1 cellular context compared by ENCODE assay signal in the genomic region with DNA sequence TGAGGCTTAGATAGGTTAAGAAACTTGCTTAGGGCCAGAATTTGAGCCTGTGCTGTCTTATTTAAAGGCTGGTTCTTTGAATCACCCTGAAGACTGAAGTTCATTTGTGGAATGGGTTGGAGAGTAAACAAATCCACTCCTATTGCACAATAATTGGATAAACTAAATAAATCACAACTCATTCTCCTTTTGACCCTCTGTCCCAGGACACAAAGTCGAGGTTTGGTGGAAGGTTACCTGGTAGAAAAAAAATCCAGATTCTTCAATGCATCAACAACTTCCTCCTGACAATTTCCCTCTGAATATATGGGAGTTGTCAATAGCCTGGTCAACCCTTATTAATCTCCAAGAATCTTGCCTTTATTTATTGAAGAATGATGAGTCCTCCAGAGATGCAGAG.
TF ChIP-seq lines count a peak whose summit lies in the region.

No MANE protein-coding gene starts in this region.

TF ChIP-seq in HepG2, 621 proteins besides CTCF, POLR2A, EP300 and RAD21 (continued from another document and continues in another):
- TF ChIP-seq, protein P1, sequence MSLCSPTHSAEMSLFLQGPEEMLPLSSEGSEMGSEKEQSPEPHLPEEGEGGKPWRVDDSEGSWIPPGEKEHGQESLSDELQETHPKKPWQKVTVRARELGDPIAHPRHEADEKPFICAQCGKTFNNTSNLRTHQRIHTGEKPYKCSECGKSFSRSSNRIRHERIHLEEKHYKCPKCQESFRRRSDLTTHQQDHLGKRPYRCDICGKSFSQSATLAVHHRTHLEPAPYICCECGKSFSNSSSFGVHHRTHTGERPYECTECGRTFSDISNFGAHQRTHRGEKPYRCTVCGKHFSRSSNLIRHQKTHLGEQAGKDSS (CRISPR knock-in tag; IDR thresholded peaks at IDR 0.05; ENCODE audit: borderline replicate concordance, low read depth): no peak
- no peak for TF ChIP-seq SMYD3 (CRISPR knock-in tag; IDR thresholded peaks at IDR 0.05)
- TF ChIP-seq, protein P2, sequence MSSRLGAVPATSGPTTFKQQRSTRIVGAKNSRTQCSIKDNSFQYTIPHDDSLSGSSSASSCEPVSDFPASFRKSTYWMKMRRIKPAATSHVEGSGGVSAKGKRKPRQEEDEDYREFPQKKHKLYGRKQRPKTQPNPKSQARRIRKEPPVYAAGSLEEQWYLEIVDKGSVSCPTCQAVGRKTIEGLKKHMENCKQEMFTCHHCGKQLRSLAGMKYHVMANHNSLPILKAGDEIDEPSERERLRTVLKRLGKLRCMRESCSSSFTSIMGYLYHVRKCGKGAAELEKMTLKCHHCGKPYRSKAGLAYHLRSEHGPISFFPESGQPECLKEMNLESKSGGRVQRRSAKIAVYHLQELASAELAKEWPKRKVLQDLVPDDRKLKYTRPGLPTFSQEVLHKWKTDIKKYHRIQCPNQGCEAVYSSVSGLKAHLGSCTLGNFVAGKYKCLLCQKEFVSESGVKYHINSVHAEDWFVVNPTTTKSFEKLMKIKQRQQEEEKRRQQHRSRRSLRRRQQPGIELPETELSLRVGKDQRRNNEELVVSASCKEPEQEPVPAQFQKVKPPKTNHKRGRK (CRISPR knock-in tag; IDR thresholded peaks at IDR 0.05): no peak
- peak; percentile 89 for TF ChIP-seq HNF4G (IDR thresholded peaks at IDR 0.05; ENCODE audit: borderline replicate concordance, low read depth, low read length)
- no peak for TF ChIP-seq HNF4G (CRISPR knock-in tag; IDR thresholded peaks at IDR 0.05; ENCODE audit: borderline replicate concordance, low read depth)
- no peak for TF ChIP-seq ZKSCAN1 (IDR thresholded peaks at IDR 0.05; ENCODE audit: low read length)
- no peak for TF ChIP-seq SCMH1 (CRISPR knock-in tag; IDR thresholded peaks at IDR 0.05; ENCODE audit: borderline replicate concordance)
- TF ChIP-seq, protein P3, sequence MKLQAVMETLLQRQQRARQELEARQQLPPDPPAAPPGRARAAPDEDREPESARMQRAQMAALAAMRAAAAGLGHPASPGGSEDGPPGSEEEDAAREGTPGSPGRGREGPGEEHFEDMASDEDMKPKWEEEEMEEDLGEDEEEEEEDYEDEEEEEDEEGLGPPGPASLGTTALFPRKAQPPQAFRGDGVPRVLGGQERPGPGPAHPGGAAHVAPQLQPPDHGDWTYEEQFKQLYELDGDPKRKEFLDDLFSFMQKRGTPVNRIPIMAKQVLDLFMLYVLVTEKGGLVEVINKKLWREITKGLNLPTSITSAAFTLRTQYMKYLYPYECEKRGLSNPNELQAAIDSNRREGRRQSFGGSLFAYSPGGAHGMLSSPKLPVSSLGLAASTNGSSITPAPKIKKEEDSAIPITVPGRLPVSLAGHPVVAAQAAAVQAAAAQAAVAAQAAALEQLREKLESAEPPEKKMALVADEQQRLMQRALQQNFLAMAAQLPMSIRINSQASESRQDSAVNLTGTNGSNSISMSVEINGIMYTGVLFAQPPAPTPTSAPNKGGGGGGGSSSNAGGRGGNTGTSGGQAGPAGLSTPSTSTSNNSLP (IDR thresholded peaks at IDR 0.05; ENCODE audit: low read depth, low read length): peak; percentile 96
- TF ChIP-seq, protein P4, sequence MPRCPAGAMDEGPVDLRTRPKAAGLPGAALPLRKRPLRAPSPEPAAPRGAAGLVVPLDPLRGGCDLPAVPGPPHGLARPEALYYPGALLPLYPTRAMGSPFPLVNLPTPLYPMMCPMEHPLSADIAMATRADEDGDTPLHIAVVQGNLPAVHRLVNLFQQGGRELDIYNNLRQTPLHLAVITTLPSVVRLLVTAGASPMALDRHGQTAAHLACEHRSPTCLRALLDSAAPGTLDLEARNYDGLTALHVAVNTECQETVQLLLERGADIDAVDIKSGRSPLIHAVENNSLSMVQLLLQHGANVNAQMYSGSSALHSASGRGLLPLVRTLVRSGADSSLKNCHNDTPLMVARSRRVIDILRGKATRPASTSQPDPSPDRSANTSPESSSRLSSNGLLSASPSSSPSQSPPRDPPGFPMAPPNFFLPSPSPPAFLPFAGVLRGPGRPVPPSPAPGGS (CRISPR knock-in tag; IDR thresholded peaks at IDR 0.05): no peak
- no peak for TF ChIP-seq MLLT10 (CRISPR knock-in tag; IDR thresholded peaks at IDR 0.05)
- no peak for TF ChIP-seq ZNF737 (CRISPR knock-in tag; IDR thresholded peaks at IDR 0.05; ENCODE audit: borderline replicate concordance)
- TF ChIP-seq, protein P5, sequence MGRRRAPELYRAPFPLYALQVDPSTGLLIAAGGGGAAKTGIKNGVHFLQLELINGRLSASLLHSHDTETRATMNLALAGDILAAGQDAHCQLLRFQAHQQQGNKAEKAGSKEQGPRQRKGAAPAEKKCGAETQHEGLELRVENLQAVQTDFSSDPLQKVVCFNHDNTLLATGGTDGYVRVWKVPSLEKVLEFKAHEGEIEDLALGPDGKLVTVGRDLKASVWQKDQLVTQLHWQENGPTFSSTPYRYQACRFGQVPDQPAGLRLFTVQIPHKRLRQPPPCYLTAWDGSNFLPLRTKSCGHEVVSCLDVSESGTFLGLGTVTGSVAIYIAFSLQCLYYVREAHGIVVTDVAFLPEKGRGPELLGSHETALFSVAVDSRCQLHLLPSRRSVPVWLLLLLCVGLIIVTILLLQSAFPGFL (CRISPR knock-in tag; IDR thresholded peaks at IDR 0.05): no peak
- TF ChIP-seq, protein P6, sequence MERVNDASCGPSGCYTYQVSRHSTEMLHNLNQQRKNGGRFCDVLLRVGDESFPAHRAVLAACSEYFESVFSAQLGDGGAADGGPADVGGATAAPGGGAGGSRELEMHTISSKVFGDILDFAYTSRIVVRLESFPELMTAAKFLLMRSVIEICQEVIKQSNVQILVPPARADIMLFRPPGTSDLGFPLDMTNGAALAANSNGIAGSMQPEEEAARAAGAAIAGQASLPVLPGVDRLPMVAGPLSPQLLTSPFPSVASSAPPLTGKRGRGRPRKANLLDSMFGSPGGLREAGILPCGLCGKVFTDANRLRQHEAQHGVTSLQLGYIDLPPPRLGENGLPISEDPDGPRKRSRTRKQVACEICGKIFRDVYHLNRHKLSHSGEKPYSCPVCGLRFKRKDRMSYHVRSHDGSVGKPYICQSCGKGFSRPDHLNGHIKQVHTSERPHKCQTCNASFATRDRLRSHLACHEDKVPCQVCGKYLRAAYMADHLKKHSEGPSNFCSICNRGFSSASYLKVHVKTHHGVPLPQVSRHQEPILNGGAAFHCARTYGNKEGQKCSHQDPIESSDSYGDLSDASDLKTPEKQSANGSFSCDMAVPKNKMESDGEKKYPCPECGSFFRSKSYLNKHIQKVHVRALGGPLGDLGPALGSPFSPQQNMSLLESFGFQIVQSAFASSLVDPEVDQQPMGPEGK (CRISPR knock-in tag; IDR thresholded peaks at IDR 0.05): 0 out of 2 replicates have a peak, but pooled peaks have one; percentile 20
- TF ChIP-seq, protein P7, sequence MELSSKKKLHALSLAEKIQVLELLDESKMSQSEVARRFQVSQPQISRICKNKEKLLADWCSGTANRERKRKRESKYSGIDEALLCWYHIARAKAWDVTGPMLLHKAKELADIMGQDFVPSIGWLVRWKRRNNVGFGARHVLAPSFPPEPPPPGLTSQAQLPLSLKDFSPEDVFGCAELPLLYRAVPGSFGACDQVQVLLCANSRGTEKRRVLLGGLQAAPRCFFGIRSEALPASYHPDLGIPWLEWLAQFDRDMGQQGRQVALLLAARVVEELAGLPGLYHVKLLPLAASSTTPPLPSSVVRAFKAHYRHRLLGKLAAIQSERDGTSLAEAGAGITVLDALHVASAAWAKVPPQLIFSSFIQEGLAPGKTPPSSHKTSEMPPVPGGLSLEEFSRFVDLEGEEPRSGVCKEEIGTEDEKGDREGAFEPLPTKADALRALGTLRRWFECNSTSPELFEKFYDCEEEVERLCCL (CRISPR knock-in tag; IDR thresholded peaks at IDR 0.05; ENCODE audit: borderline replicate concordance): no peak
- no peak for TF ChIP-seq SNRNP70 (IDR thresholded peaks at IDR 0.05; ENCODE audit: low read depth, low read length)
- TF ChIP-seq, protein P8, sequence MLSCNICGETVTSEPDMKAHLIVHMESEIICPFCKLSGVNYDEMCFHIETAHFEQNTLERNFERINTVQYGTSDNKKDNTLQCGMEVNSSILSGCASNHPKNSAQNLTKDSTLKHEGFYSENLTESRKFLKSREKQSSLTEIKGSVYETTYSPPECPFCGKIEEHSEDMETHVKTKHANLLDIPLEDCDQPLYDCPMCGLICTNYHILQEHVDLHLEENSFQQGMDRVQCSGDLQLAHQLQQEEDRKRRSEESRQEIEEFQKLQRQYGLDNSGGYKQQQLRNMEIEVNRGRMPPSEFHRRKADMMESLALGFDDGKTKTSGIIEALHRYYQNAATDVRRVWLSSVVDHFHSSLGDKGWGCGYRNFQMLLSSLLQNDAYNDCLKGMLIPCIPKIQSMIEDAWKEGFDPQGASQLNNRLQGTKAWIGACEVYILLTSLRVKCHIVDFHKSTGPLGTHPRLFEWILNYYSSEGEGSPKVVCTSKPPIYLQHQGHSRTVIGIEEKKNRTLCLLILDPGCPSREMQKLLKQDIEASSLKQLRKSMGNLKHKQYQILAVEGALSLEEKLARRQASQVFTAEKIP (CRISPR knock-in tag; IDR thresholded peaks at IDR 0.05; ENCODE audit: borderline replicate concordance): no peak
- TF ChIP-seq, protein P9, sequence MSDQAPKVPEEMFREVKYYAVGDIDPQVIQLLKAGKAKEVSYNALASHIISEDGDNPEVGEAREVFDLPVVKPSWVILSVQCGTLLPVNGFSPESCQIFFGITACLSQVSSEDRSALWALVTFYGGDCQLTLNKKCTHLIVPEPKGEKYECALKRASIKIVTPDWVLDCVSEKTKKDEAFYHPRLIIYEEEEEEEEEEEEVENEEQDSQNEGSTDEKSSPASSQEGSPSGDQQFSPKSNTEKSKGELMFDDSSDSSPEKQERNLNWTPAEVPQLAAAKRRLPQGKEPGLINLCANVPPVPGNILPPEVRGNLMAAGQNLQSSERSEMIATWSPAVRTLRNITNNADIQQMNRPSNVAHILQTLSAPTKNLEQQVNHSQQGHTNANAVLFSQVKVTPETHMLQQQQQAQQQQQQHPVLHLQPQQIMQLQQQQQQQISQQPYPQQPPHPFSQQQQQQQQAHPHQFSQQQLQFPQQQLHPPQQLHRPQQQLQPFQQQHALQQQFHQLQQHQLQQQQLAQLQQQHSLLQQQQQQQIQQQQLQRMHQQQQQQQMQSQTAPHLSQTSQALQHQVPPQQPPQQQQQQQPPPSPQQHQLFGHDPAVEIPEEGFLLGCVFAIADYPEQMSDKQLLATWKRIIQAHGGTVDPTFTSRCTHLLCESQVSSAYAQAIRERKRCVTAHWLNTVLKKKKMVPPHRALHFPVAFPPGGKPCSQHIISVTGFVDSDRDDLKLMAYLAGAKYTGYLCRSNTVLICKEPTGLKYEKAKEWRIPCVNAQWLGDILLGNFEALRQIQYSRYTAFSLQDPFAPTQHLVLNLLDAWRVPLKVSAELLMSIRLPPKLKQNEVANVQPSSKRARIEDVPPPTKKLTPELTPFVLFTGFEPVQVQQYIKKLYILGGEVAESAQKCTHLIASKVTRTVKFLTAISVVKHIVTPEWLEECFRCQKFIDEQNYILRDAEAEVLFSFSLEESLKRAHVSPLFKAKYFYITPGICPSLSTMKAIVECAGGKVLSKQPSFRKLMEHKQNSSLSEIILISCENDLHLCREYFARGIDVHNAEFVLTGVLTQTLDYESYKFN (CRISPR knock-in tag; conservative IDR thresholded peaks at IDR 0.05): peak; percentile 87
- no peak for TF ChIP-seq YEATS2 (CRISPR knock-in tag; IDR thresholded peaks at IDR 0.05; ENCODE audit: borderline replicate concordance)
- peak in 1 of 2 experiments; percentile 55; a peak in 2 of 4 replicates for TF ChIP-seq NR2F1 (CRISPR knock-in tag; IDR thresholded peaks at IDR 0.05)
- TF ChIP-seq, protein P10, sequence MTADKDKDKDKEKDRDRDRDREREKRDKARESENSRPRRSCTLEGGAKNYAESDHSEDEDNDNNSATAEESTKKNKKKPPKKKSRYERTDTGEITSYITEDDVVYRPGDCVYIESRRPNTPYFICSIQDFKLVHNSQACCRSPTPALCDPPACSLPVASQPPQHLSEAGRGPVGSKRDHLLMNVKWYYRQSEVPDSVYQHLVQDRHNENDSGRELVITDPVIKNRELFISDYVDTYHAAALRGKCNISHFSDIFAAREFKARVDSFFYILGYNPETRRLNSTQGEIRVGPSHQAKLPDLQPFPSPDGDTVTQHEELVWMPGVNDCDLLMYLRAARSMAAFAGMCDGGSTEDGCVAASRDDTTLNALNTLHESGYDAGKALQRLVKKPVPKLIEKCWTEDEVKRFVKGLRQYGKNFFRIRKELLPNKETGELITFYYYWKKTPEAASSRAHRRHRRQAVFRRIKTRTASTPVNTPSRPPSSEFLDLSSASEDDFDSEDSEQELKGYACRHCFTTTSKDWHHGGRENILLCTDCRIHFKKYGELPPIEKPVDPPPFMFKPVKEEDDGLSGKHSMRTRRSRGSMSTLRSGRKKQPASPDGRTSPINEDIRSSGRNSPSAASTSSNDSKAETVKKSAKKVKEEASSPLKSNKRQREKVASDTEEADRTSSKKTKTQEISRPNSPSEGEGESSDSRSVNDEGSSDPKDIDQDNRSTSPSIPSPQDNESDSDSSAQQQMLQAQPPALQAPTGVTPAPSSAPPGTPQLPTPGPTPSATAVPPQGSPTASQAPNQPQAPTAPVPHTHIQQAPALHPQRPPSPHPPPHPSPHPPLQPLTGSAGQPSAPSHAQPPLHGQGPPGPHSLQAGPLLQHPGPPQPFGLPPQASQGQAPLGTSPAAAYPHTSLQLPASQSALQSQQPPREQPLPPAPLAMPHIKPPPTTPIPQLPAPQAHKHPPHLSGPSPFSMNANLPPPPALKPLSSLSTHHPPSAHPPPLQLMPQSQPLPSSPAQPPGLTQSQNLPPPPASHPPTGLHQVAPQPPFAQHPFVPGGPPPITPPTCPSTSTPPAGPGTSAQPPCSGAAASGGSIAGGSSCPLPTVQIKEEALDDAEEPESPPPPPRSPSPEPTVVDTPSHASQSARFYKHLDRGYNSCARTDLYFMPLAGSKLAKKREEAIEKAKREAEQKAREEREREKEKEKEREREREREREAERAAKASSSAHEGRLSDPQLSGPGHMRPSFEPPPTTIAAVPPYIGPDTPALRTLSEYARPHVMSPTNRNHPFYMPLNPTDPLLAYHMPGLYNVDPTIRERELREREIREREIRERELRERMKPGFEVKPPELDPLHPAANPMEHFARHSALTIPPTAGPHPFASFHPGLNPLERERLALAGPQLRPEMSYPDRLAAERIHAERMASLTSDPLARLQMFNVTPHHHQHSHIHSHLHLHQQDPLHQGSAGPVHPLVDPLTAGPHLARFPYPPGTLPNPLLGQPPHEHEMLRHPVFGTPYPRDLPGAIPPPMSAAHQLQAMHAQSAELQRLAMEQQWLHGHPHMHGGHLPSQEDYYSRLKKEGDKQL (CRISPR knock-in tag; IDR thresholded peaks at IDR 0.05; ENCODE audit: low read depth): no peak
- TF ChIP-seq KLF12 (CRISPR knock-in tag; IDR thresholded peaks at IDR 0.05; ENCODE audit: borderline replicate concordance): no peak
- TF ChIP-seq NCOR1 (IDR thresholded peaks at IDR 0.05; ENCODE audit: borderline replicate concordance, low read length): peak; percentile 94
- TF ChIP-seq, protein P11, sequence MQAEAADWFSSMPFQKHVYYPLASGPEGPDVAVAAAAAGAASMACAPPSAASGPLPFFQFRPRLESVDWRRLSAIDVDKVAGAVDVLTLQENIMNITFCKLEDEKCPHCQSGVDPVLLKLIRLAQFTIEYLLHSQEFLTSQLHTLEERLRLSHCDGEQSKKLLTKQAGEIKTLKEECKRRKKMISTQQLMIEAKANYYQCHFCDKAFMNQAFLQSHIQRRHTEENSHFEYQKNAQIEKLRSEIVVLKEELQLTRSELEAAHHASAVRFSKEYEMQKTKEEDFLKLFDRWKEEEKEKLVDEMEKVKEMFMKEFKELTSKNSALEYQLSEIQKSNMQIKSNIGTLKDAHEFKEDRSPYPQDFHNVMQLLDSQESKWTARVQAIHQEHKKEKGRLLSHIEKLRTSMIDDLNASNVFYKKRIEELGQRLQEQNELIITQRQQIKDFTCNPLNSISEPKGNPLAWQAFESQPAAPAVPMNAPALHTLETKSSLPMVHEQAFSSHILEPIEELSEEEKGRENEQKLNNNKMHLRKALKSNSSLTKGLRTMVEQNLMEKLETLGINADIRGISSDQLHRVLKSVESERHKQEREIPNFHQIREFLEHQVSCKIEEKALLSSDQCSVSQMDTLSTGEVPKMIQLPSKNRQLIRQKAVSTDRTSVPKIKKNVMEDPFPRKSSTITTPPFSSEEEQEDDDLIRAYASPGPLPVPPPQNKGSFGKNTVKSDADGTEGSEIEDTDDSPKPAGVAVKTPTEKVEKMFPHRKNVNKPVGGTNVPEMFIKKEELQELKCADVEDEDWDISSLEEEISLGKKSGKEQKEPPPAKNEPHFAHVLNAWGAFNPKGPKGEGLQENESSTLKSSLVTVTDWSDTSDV (CRISPR knock-in tag; IDR thresholded peaks at IDR 0.05): no peak
